In genomic region chr15:51227967-51228783, GRCh38 we compare ENCODE assay signal across 1 cellular context.
TF ChIP-seq lines count a peak whose summit lies in the region.

No MANE protein-coding gene starts in this region.

TF ChIP-seq in K562, 482 proteins besides CTCF, POLR2A, EP300 and RAD21 (continued from another document and continues in another):
- TF ChIP-seq ETV1 (tag; conservative IDR thresholded peaks at IDR 0.05; ENCODE audit: low read depth) (peak; percentile 82), TEAD4 (IDR thresholded peaks at IDR 0.05; ENCODE audit: low read length) (0 out of 2 replicates have a peak, but pooled peaks have one; percentile 14), TEAD4 (CRISPR knock-in tag; IDR thresholded peaks at IDR 0.05; ENCODE audit: borderline replicate concordance) (no peak), MYNN (IDR thresholded peaks at IDR 0.05) (no peak), MYNN (CRISPR knock-in tag; IDR thresholded peaks at IDR 0.05) (no peak), NFE2L1 (tag; IDR thresholded peaks at IDR 0.05; ENCODE audit: borderline replicate concordance, low read depth) (peak; percentile 96), TCF7L2 (IDR thresholded peaks at IDR 0.05; ENCODE audit: low read depth, low read length) (no peak), CHCHD3 (CRISPR knock-in tag; IDR thresholded peaks at IDR 0.05) (no peak), THRAP3 (IDR thresholded peaks at IDR 0.05; ENCODE audit: borderline replicate concordance) (no peak), SPI1 (IDR thresholded peaks at IDR 0.05; ENCODE audit: borderline replicate concordance, low read depth, low read length) (no peak), JUN (IDR thresholded peaks at IDR 0.05; ENCODE audit: borderline replicate concordance, low read depth, low read length) (peak; percentile 90; the same call in 1 of the 2 replicates), JUN (CRISPR knock-in tag; IDR thresholded peaks at IDR 0.05; ENCODE audit: borderline replicate concordance) (no peak), HEY1 (CRISPR knock-in tag; IDR thresholded peaks at IDR 0.05; ENCODE audit: borderline replicate concordance) (no peak), CREM (IDR thresholded peaks at IDR 0.05; ENCODE audit: low read depth) (peak; percentile 61; the same call in 1 of the 2 replicates), SRSF1 (IDR thresholded peaks at IDR 0.05; ENCODE audit: low read depth, low read length) (no peak), RAD51 (IDR thresholded peaks at IDR 0.05; ENCODE audit: borderline replicate concordance, low read depth) (no peak), POLR2H (tag; IDR thresholded peaks at IDR 0.05; ENCODE audit: low read depth) (no peak), TCF15 (CRISPR knock-in tag; IDR thresholded peaks at IDR 0.05) (no peak), CBX2 (IDR thresholded peaks at IDR 0.05; ENCODE audit: insufficient read depth, low read length, poor library complexity, severe bottlenecking) (no peak), RFX1 (IDR thresholded peaks at IDR 0.05) (0 out of 2 replicates have a peak, but pooled peaks have one; percentile 21), ZBTB2 (IDR thresholded peaks at IDR 0.05) (no peak), RB1 (IDR thresholded peaks at IDR 0.05; ENCODE audit: low read depth) (no peak), PRMT5 (CRISPR knock-in tag; IDR thresholded peaks at IDR 0.05) (no peak), SMAD2 (IDR thresholded peaks at IDR 0.05; ENCODE audit: low read depth, low read length) (no peak), DPF2 (IDR thresholded peaks at IDR 0.05) (peak; percentile 86), CXXC5 (CRISPR knock-in tag; IDR thresholded peaks at IDR 0.05) (0 out of 2 replicates have a peak, but pooled peaks have one; percentile 34), ZFP36 (IDR thresholded peaks at IDR 0.05; ENCODE audit: low read depth, low read length, partially characterized antibody) (no peak), ZKSCAN8 (CRISPR knock-in tag; IDR thresholded peaks at IDR 0.05) (no peak), MCM5 (IDR thresholded peaks at IDR 0.05; ENCODE audit: low read depth) (no peak), ZNF77 (CRISPR knock-in tag; IDR thresholded peaks at IDR 0.05) (no peak), GABPB2 (CRISPR knock-in tag; conservative IDR thresholded peaks at IDR 0.05) (no peak), ZBTB5 (IDR thresholded peaks at IDR 0.05) (no peak), GMEB1 (CRISPR knock-in tag; IDR thresholded peaks at IDR 0.05) (no peak), GABPB1 (CRISPR knock-in tag; IDR thresholded peaks at IDR 0.05) (no peak), CBFB (CRISPR knock-in tag; IDR thresholded peaks at IDR 0.05) (no peak), PCBP1 (IDR thresholded peaks at IDR 0.05; ENCODE audit: low read depth, low read length, poor library complexity, severe bottlenecking) (no peak), PATZ1 (CRISPR knock-in tag; IDR thresholded peaks at IDR 0.05; ENCODE audit: borderline replicate concordance) (no peak), TBL1XR1 (IDR thresholded peaks at IDR 0.05; ENCODE audit: low read length in 2 of 2) (peak in 1 of 2 experiments; percentile 32; a peak in 1 of 4 replicates), SAP30 (IDR thresholded peaks at IDR 0.05; ENCODE audit: borderline replicate concordance, insufficient read depth, low read depth, low read length, poor library complexity, severe bottlenecking) (no peak), MEF2D (tag; conservative IDR thresholded peaks at IDR 0.05; ENCODE audit: low read depth) (peak; percentile 81), SIN3A (IDR thresholded peaks at IDR 0.05; ENCODE audit: borderline replicate concordance in 2 of 2, control insufficient read depth in 1 of 2, low read depth in 2 of 2, low read length in 2 of 2) (no peak), EHMT2 (IDR thresholded peaks at IDR 0.05) (0 out of 2 replicates have a peak, but pooled peaks have one; percentile 9), ADNP (tag; IDR thresholded peaks at IDR 0.05) (no peak), GTF2A2 (tag; IDR thresholded peaks at IDR 0.05) (no peak), GABPA (tag; conservative IDR thresholded peaks at IDR 0.05; ENCODE audit: low read depth) (no peak), PHF20 (IDR thresholded peaks at IDR 0.05; ENCODE audit: partially characterized antibody) (no peak), ZNF507 (tag; conservative IDR thresholded peaks at IDR 0.05) (no peak)
- TF ChIP-seq, protein P1, sequence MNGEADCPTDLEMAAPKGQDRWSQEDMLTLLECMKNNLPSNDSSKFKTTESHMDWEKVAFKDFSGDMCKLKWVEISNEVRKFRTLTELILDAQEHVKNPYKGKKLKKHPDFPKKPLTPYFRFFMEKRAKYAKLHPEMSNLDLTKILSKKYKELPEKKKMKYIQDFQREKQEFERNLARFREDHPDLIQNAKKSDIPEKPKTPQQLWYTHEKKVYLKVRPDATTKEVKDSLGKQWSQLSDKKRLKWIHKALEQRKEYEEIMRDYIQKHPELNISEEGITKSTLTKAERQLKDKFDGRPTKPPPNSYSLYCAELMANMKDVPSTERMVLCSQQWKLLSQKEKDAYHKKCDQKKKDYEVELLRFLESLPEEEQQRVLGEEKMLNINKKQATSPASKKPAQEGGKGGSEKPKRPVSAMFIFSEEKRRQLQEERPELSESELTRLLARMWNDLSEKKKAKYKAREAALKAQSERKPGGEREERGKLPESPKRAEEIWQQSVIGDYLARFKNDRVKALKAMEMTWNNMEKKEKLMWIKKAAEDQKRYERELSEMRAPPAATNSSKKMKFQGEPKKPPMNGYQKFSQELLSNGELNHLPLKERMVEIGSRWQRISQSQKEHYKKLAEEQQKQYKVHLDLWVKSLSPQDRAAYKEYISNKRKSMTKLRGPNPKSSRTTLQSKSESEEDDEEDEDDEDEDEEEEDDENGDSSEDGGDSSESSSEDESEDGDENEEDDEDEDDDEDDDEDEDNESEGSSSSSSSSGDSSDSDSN (IDR thresholded peaks at IDR 0.05; ENCODE audit: borderline replicate concordance in 1 of 2, low read depth in 2 of 2, low read length in 2 of 2), result no peak
- TF ChIP-seq, protein P2, sequence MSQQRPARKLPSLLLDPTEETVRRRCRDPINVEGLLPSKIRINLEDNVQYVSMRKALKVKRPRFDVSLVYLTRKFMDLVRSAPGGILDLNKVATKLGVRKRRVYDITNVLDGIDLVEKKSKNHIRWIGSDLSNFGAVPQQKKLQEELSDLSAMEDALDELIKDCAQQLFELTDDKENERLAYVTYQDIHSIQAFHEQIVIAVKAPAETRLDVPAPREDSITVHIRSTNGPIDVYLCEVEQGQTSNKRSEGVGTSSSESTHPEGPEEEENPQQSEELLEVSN (IDR thresholded peaks at IDR 0.05; ENCODE audit: borderline replicate concordance in 1 of 2, extremely low read depth in 1 of 2, insufficient read depth in 1 of 2, insufficient read length in 1 of 2, low read depth in 1 of 2, low read length in 1 of 2, poor library complexity in 1 of 2, severe bottlenecking in 1 of 2), result no peak
- TF ChIP-seq, protein P3, sequence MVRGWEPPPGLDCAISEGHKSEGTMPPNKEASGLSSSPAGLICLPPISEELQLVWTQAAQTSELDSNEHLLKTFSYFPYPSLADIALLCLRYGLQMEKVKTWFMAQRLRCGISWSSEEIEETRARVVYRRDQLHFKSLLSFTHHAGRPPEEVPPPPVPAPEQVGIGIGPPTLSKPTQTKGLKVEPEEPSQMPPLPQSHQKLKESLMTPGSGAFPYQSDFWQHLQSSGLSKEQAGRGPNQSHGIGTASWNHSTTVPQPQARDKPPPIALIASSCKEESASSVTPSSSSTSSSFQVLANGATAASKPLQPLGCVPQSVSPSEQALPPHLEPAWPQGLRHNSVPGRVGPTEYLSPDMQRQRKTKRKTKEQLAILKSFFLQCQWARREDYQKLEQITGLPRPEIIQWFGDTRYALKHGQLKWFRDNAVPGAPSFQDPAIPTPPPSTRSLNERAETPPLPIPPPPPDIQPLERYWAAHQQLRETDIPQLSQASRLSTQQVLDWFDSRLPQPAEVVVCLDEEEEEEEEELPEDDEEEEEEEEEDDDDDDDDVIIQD (CRISPR knock-in tag; IDR thresholded peaks at IDR 0.05), result no peak
- TF ChIP-seq, protein P4, sequence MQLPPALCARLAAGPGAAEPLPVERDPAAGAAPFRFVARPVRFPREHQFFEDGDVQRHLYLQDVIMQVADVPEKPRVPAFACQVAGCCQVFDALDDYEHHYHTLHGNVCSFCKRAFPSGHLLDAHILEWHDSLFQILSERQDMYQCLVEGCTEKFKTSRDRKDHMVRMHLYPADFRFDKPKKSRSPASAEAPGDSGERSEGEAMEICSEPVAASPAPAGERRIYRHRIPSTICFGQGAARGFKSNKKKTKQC (CRISPR knock-in tag; IDR thresholded peaks at IDR 0.05), result no peak
- TF ChIP-seq, protein P5, sequence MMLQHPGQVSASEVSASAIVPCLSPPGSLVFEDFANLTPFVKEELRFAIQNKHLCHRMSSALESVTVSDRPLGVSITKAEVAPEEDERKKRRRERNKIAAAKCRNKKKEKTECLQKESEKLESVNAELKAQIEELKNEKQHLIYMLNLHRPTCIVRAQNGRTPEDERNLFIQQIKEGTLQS (IDR thresholded peaks at IDR 0.05), result peak; percentile 99
- TF ChIP-seq, protein P5 (CRISPR knock-in tag; conservative IDR thresholded peaks at IDR 0.05), result no peak
- TF ChIP-seq, protein P6, sequence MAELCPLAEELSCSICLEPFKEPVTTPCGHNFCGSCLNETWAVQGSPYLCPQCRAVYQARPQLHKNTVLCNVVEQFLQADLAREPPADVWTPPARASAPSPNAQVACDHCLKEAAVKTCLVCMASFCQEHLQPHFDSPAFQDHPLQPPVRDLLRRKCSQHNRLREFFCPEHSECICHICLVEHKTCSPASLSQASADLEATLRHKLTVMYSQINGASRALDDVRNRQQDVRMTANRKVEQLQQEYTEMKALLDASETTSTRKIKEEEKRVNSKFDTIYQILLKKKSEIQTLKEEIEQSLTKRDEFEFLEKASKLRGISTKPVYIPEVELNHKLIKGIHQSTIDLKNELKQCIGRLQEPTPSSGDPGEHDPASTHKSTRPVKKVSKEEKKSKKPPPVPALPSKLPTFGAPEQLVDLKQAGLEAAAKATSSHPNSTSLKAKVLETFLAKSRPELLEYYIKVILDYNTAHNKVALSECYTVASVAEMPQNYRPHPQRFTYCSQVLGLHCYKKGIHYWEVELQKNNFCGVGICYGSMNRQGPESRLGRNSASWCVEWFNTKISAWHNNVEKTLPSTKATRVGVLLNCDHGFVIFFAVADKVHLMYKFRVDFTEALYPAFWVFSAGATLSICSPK (IDR thresholded peaks at IDR 0.05; ENCODE audit: borderline replicate concordance), result no peak
